In the genomic region with DNA sequence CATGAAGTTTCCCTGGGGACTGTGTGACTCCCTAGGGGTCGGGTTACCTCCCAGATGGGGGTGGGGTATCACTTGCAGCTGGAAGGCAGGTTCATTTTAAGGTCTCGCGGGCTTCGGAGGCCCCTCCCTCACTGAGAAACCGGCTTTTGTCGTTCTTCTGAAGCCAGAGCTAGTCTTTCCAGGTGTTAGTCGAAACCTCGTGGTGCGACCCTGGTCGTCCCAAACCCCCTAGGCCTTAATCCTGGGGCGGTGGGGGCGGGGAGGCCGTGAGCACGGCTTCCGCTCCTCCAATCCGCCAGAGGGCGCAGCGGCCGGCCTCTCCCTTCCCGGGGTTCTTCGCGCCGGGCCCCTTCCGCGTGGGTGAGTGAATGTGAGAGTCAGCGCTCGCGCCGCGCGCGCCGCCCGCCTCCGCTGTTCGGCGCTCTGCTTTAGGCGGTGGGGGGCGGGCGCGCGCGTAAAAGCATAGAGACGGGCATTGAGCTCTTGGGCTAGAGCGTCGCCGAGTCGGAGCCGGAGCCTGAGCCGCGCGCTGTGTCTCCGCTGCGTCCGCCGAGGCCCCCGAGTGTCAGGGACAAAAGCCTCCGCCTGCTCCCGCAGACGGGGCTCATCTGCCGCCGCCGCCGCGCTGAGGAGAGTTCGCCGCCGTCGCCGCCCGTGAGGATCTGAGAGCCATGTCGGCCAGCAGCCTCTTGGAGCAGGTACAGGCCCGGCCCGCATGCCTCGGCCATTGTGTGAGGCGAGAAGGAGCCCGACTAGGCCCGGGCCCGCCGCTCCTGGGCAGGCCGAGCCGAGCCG, we compare ENCODE assay signal across 1 cellular context.
TF ChIP-seq lines count a peak whose summit lies in the region.

TSS of gene YTHDF2 (plus strand) at position 491 of the 795 bp plus-strand sequence. CDS start at position 672, 181 bp downstream.

TF ChIP-seq in K562, 482 proteins besides CTCF, POLR2A, EP300 and RAD21 (continued from another document and continues in another):
- TF ChIP-seq, protein P1, sequence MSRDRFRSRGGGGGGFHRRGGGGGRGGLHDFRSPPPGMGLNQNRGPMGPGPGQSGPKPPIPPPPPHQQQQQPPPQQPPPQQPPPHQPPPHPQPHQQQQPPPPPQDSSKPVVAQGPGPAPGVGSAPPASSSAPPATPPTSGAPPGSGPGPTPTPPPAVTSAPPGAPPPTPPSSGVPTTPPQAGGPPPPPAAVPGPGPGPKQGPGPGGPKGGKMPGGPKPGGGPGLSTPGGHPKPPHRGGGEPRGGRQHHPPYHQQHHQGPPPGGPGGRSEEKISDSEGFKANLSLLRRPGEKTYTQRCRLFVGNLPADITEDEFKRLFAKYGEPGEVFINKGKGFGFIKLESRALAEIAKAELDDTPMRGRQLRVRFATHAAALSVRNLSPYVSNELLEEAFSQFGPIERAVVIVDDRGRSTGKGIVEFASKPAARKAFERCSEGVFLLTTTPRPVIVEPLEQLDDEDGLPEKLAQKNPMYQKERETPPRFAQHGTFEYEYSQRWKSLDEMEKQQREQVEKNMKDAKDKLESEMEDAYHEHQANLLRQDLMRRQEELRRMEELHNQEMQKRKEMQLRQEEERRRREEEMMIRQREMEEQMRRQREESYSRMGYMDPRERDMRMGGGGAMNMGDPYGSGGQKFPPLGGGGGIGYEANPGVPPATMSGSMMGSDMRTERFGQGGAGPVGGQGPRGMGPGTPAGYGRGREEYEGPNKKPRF (IDR thresholded peaks at IDR 0.05; ENCODE audit: low read depth, low read length), result no peak
- TF ChIP-seq MAX (CRISPR knock-in tag; IDR thresholded peaks at IDR 0.05) (peak; percentile 94), NEUROD1 (IDR thresholded peaks at IDR 0.05; ENCODE audit: borderline replicate concordance, low read depth, low read length, partially characterized antibody) (no peak), RBM22 (IDR thresholded peaks at IDR 0.05; ENCODE audit: low read depth, low read length, poor library complexity, severe bottlenecking) (peak; percentile 86), NFYB (IDR thresholded peaks at IDR 0.05; ENCODE audit: extremely low read depth, insufficient read length) (no peak), KAT2B (IDR thresholded peaks at IDR 0.05; ENCODE audit: low read depth, low read length) (peak; percentile 75), ZNF316 (IDR thresholded peaks at IDR 0.05) (no peak), KLF10 (CRISPR knock-in tag; IDR thresholded peaks at IDR 0.05) (no peak), NFATC3 (IDR thresholded peaks at IDR 0.05) (no peak), DDX20 (tag; IDR thresholded peaks at IDR 0.05; ENCODE audit: low read depth) (no peak), NKRF (IDR thresholded peaks at IDR 0.05; ENCODE audit: borderline replicate concordance) (peak; percentile 79), MCM2 (IDR thresholded peaks at IDR 0.05; ENCODE audit: low read depth) (no peak), SAFB (IDR thresholded peaks at IDR 0.05; ENCODE audit: borderline replicate concordance, low read depth, low read length) (peak; percentile 98), SMC3 (conservative IDR thresholded peaks at IDR 0.05; ENCODE audit: insufficient read depth, low read depth, low read length) (peak; percentile 61), MGA (IDR thresholded peaks at IDR 0.05) (peak; percentile 83), ETS1 (conservative IDR thresholded peaks at IDR 0.05; ENCODE audit: control insufficient read depth, low read depth, low read length) (peak; percentile 91; the same call in 1 of the 2 replicates), NR3C1 (CRISPR knock-in tag; IDR thresholded peaks at IDR 0.05) (peak; percentile 92), PTRF (tag; IDR thresholded peaks at IDR 0.05) (no peak), FOXA1 (IDR thresholded peaks at IDR 0.05; ENCODE audit: borderline replicate concordance) (no peak), POLR2B (IDR thresholded peaks at IDR 0.05; ENCODE audit: low read depth, partially characterized antibody) (peak; percentile 68), BMI1 (IDR thresholded peaks at IDR 0.05; ENCODE audit: low read length) (0 out of 2 replicates have a peak, but pooled peaks have one; percentile 9), SMARCB1 (IDR thresholded peaks at IDR 0.05; ENCODE audit: insufficient read length, low read depth) (no peak), ZBTB26 (CRISPR knock-in tag; IDR thresholded peaks at IDR 0.05) (no peak), ESRRA (IDR thresholded peaks at IDR 0.05; ENCODE audit: borderline replicate concordance, low read depth) (peak; percentile 86), ZNF224 (CRISPR knock-in tag; IDR thresholded peaks at IDR 0.05) (no peak), POLR2AphosphoS5 (IDR thresholded peaks at IDR 0.05; ENCODE audit: control insufficient read depth, insufficient read depth, low read depth, low read length) (0 out of 2 replicates have a peak, but pooled peaks have one; percentile 44)
- TF ChIP-seq, protein P2, sequence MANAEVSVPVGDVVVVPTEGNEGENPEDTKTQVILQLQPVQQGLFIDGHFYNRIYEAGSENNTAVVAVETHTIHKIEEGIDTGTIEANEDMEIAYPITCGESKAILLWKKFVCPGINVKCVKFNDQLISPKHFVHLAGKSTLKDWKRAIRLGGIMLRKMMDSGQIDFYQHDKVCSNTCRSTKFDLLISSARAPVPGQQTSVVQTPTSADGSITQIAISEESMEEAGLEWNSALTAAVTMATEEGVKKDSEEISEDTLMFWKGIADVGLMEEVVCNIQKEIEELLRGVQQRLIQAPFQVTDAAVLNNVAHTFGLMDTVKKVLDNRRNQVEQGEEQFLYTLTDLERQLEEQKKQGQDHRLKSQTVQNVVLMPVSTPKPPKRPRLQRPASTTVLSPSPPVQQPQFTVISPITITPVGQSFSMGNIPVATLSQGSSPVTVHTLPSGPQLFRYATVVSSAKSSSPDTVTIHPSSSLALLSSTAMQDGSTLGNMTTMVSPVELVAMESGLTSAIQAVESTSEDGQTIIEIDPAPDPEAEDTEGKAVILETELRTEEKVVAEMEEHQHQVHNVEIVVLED (CRISPR knock-in tag; IDR thresholded peaks at IDR 0.05), result peak; percentile 90
- TF ChIP-seq, protein P3, sequence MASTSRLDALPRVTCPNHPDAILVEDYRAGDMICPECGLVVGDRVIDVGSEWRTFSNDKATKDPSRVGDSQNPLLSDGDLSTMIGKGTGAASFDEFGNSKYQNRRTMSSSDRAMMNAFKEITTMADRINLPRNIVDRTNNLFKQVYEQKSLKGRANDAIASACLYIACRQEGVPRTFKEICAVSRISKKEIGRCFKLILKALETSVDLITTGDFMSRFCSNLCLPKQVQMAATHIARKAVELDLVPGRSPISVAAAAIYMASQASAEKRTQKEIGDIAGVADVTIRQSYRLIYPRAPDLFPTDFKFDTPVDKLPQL (IDR thresholded peaks at IDR 0.05; ENCODE audit: extremely low read depth, insufficient read length), result no peak
- TF ChIP-seq, protein P4, sequence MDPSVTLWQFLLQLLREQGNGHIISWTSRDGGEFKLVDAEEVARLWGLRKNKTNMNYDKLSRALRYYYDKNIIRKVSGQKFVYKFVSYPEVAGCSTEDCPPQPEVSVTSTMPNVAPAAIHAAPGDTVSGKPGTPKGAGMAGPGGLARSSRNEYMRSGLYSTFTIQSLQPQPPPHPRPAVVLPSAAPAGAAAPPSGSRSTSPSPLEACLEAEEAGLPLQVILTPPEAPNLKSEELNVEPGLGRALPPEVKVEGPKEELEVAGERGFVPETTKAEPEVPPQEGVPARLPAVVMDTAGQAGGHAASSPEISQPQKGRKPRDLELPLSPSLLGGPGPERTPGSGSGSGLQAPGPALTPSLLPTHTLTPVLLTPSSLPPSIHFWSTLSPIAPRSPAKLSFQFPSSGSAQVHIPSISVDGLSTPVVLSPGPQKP (CRISPR knock-in tag; IDR thresholded peaks at IDR 0.05), result no peak
